ENCODE assay signal across 27 cellular contexts in the genomic region with DNA sequence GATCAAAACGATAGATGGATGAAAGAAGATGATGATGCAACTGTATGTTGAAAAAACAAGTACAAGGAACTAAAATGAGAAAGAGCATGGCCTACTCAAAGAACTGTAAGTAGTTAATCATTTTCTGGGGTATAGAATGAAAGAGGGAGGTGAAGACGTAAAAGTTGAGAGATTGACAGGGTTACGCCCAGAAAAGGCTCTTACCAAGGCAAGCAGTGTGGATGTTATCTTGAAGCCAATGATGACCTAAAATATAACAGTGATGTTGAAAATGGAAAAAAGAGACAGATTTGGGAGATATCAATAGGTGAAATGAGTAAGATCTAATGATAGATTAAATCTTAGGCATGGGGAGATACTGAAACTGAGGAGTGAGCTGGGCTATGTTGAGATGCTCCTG.
"Had no signal": no experiment of that assay in that cellular context is flagged by ENCODE, and none has a peak within 500 bp of the region (broad histone marks: within the 10 kb centered on the region; RNA-seq: fewer than 3 reads in every experiment).

No MANE protein-coding gene starts in this region.

- H3K36me3 ChIP-seq: breast epithelium, colonic mucosa had no signal

- H3K4me2 ChIP-seq: PC-9 had no signal

- H3K27ac Mint-ChIP-seq: activated CD4-positive, alpha-beta T cell treated with anti-CD3 and anti-CD28 coated beads, Interleukin-2, amount 10 ng/mL, durations not matched to agents 7 days and 5 days; activated CD8-positive, alpha-beta T cell treated with anti-CD3 and anti-CD28 coated beads for 36 hours; activated naive CD4-positive, alpha-beta T cell treated with anti-CD3 and anti-CD28 coated beads, Interleukin-2, amount 50 U/mL, for 24 hours; activated T-helper 1 cell treated with anti-CD3 and anti-CD28 coated beads, Interleukin-12 subunit alpha, Interleukin-12 subunit beta, Interleukin-2, Interleukin-4 antibody, amounts not matched to agents 30 ng/mL and 10 ng/mL and 1 ng/mL, durations not matched to agents 14 hours and 24 hours and 36 hours had no signal

- H3K4me1 ChIP-seq: breast epithelium, colonic mucosa had no signal

- H3K4me3 ChIP-seq: breast epithelium, colonic mucosa, PC-9, SK-N-MC had no signal

- H3K27ac ChIP-seq: breast epithelium, colonic mucosa, PC-9, SK-N-MC, VCaP had no signal

- DNase-seq: activated CD4-positive, alpha-beta T cell treated with anti-CD3 and anti-CD28 coated beads, Interleukin-2, amount 10 ng/mL, durations not matched to agents 7 days and 5 days; activated CD4-positive, CD25-positive, alpha-beta regulatory T cell; activated CD8-positive, alpha-beta memory T cell treated with anti-CD3 and anti-CD28 coated beads, Interleukin-2, amount 50 U/mL, for 4 hours; activated CD8-positive, alpha-beta T cell treated with anti-CD3 and anti-CD28 coated beads for 36 hours; activated effector memory CD4-positive, alpha-beta T cell treated with Interleukin-2 at 50 U/mL for 16 hours; activated naive CD4-positive, alpha-beta T cell; activated T-cell treated with anti-CD3 and anti-CD28 coated beads, Interleukin-2, amount 50 U/mL, for 1 hour; aorta; caudate nucleus; colonic mucosa; MM.1S; NCI-H1092 treated with DMSO at 0.1 percent for 48 hours; NCI-H1417 treated with DMSO at 0.1 percent for 48 hours; NCI-H1694; NCI-H2029; NCI-H2107; NCI-H345; NCI-H510A treated with DMSO at 0.1 percent for 48 hours; NCI-H69; PC-9; SHP77 treated with DMSO at 0.1 percent for 48 hours; T-cell had no signal

- H3K9me3 ChIP-seq: breast epithelium, colonic mucosa had no signal

- H3K4me3 Mint-ChIP-seq: activated CD4-positive, alpha-beta T cell treated with anti-CD3 and anti-CD28 coated beads, Interleukin-2, amount 10 ng/mL, durations not matched to agents 7 days and 5 days; activated CD8-positive, alpha-beta T cell treated with anti-CD3 and anti-CD28 coated beads for 36 hours; activated naive CD4-positive, alpha-beta T cell treated with anti-CD3 and anti-CD28 coated beads, Interleukin-2, amount 50 U/mL, for 24 hours; activated T-helper 1 cell treated with anti-CD3 and anti-CD28 coated beads, Interleukin-12 subunit alpha, Interleukin-12 subunit beta, Interleukin-2, Interleukin-4 antibody, amounts not matched to agents 30 ng/mL and 10 ng/mL and 1 ng/mL, durations not matched to agents 14 hours and 24 hours and 36 hours; T-cell had no signal

- ATAC-seq: activated CD8-positive, alpha-beta T cell treated with anti-CD3 and anti-CD28 coated beads for 36 hours; T-cell had no signal

- H3K27me3 Mint-ChIP-seq: activated CD4-positive, alpha-beta T cell treated with anti-CD3 and anti-CD28 coated beads, Interleukin-2, amount 10 ng/mL, durations not matched to agents 7 days and 5 days; activated CD8-positive, alpha-beta T cell treated with anti-CD3 and anti-CD28 coated beads for 36 hours; activated naive CD4-positive, alpha-beta T cell treated with anti-CD3 and anti-CD28 coated beads, Interleukin-2, amount 50 U/mL, for 24 hours; T-cell had no signal

- H2AFZ ChIP-seq: PC-9 had no signal

- H3K27me3 ChIP-seq: breast epithelium, colonic mucosa had no signal
